Comparison of ENCODE assay signal across 1 cellular context in genomic region chr10:43202224-43202656, GRCh38.
TF ChIP-seq lines count a peak whose summit lies in the region.

No MANE protein-coding gene starts in this region.

TF ChIP-seq in H1, 55 proteins besides CTCF, POLR2A, EP300 and RAD21 (continued from another document):
- no peak for TF ChIP-seq CHD7 (IDR thresholded peaks at IDR 0.05; ENCODE audit: insufficient replicate concordance, low read length)
